ENCODE assay signal across 1 cellular context in the genomic region with DNA sequence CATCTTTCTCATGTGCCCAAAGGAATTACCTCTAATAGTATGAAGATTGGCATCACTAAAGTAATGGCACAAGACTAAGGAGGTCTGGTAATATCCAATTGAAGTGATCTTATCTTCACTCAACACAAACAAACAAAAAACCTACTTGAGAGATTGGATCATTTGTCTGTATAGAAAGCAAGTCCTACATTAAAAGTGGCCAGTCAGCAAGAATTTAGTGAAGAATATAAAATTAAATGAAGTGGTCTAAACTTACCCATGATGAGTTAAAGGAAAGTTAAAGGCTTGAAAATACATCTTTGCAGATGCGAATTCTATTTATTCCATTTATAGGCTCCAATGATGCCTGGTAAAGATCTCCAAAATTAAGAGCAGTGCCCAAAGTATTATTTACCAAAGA.
TF ChIP-seq lines count a peak whose summit lies in the region.

No MANE protein-coding gene starts in this region.

TF ChIP-seq in GM23338, 12 proteins besides CTCF, POLR2A, EP300 and RAD21 (continued from another document):
- TF ChIP-seq, protein P1, sequence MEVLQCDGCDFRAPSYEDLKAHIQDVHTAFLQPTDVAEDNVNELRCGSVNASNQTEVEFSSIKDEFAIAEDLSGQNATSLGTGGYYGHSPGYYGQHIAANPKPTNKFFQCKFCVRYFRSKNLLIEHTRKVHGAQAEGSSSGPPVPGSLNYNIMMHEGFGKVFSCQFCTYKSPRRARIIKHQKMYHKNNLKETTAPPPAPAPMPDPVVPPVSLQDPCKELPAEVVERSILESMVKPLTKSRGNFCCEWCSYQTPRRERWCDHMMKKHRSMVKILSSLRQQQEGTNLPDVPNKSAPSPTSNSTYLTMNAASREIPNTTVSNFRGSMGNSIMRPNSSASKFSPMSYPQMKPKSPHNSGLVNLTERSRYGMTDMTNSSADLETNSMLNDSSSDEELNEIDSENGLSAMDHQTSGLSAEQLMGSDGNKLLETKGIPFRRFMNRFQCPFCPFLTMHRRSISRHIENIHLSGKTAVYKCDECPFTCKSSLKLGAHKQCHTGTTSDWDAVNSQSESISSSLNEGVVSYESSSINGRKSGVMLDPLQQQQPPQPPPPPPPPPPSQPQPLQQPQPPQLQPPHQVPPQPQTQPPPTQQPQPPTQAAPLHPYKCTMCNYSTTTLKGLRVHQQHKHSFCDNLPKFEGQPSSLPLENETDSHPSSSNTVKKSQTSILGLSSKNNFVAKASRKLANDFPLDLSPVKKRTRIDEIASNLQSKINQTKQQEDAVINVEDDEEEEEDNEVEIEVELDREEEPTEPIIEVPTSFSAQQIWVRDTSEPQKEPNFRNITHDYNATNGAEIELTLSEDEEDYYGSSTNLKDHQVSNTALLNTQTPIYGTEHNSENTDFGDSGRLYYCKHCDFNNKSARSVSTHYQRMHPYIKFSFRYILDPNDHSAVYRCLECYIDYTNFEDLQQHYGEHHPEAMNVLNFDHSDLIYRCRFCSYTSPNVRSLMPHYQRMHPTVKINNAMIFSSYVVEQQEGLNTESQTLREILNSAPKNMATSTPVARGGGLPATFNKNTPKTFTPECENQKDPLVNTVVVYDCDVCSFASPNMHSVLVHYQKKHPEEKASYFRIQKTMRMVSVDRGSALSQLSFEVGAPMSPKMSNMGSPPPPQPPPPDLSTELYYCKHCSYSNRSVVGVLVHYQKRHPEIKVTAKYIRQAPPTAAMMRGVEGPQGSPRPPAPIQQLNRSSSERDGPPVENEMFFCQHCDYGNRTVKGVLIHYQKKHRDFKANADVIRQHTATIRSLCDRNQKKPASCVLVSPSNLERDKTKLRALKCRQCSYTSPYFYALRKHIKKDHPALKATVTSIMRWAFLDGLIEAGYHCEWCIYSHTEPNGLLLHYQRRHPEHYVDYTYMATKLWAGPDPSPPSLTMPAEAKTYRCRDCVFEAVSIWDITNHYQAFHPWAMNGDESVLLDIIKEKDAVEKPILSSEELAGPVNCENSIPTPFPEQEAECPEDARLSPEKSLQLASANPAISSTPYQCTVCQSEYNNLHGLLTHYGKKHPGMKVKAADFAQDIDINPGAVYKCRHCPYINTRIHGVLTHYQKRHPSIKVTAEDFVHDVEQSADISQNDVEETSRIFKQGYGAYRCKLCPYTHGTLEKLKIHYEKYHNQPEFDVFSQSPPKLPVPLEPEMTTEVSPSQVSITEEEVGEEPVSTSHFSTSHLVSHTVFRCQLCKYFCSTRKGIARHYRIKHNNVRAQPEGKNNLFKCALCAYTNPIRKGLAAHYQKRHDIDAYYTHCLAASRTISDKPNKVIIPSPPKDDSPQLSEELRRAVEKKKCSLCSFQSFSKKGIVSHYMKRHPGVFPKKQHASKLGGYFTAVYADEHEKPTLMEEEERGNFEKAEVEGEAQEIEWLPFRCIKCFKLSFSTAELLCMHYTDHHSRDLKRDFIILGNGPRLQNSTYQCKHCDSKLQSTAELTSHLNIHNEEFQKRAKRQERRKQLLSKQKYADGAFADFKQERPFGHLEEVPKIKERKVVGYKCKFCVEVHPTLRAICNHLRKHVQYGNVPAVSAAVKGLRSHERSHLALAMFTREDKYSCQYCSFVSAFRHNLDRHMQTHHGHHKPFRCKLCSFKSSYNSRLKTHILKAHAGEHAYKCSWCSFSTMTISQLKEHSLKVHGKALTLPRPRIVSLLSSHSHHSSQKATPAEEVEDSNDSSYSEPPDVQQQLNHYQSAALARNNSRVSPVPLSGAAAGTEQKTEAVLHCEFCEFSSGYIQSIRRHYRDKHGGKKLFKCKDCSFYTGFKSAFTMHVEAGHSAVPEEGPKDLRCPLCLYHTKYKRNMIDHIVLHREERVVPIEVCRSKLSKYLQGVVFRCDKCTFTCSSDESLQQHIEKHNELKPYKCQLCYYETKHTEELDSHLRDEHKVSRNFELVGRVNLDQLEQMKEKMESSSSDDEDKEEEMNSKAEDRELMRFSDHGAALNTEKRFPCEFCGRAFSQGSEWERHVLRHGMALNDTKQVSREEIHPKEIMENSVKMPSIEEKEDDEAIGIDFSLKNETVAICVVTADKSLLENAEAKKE (CRISPR knock-in tag; IDR thresholded peaks at IDR 0.05) = no peak
- no peak for TF ChIP-seq EZH2 (IDR thresholded peaks at IDR 0.05; ENCODE audit: low read depth, unreplicated experiment)
